In genomic region chr3:172311217-172311616, GRCh38 we compare ENCODE assay signal across 24 cellular contexts.
"Had no signal": no experiment of that assay in that cellular context is flagged by ENCODE, and none has a peak within 500 bp of the region (broad histone marks: within the 10 kb centered on the region; RNA-seq: fewer than 3 reads in every experiment).

No MANE protein-coding gene starts in this region.

- H3K27ac Mint-ChIP-seq: activated CD4-positive, alpha-beta T cell treated with anti-CD3 and anti-CD28 coated beads, Interleukin-2, amount 10 ng/mL, durations not matched to agents 7 days and 5 days; activated CD8-positive, alpha-beta memory T cell treated with anti-CD3 and anti-CD28 coated beads, Interleukin-2, amount 10 ng/mL, durations not matched to agents 7 days and 5 days; activated CD8-positive, alpha-beta T cell treated with anti-CD3 and anti-CD28 coated beads for 36 hours; activated T-helper 1 cell treated with anti-CD3 and anti-CD28 coated beads, Interleukin-12 subunit alpha, Interleukin-12 subunit beta, Interleukin-2, Interleukin-4 antibody, amounts not matched to agents 30 ng/mL and 10 ng/mL and 1 ng/mL, durations not matched to agents 14 hours and 24 hours and 36 hours; naive thymus-derived CD4-positive, alpha-beta T cell; stimulated activated naive CD8-positive, alpha-beta T cell treated with anti-CD3 and anti-CD28 coated beads, Interleukin-15, Interleukin-2, amounts not matched to agents 100 ng/mL and 50 ng/mL, for 24 hours had no signal

- ATAC-seq: activated CD8-positive, alpha-beta memory T cell treated with anti-CD3 and anti-CD28 coated beads, Interleukin-2, amount 10 ng/mL, durations not matched to agents 7 days and 5 days; activated CD8-positive, alpha-beta T cell treated with anti-CD3 and anti-CD28 coated beads for 36 hours; esophagus mucosa; gastroesophageal sphincter; left lobe of liver; naive thymus-derived CD4-positive, alpha-beta T cell had no signal

- FAIRE-seq: colon, endothelial cell of umbilical vein, keratinocyte had no signal

- H3K4me3 Mint-ChIP-seq: activated CD4-positive, alpha-beta T cell treated with anti-CD3 and anti-CD28 coated beads, Interleukin-2, amount 10 ng/mL, durations not matched to agents 7 days and 5 days; activated CD8-positive, alpha-beta memory T cell treated with anti-CD3 and anti-CD28 coated beads, Interleukin-2, amount 10 ng/mL, durations not matched to agents 7 days and 5 days; activated CD8-positive, alpha-beta T cell treated with anti-CD3 and anti-CD28 coated beads for 36 hours; activated T-helper 1 cell treated with anti-CD3 and anti-CD28 coated beads, Interleukin-12 subunit alpha, Interleukin-12 subunit beta, Interleukin-2, Interleukin-4 antibody, amounts not matched to agents 30 ng/mL and 10 ng/mL and 1 ng/mL, durations not matched to agents 14 hours and 24 hours and 36 hours; brain; naive thymus-derived CD4-positive, alpha-beta T cell; stimulated activated naive CD8-positive, alpha-beta T cell treated with anti-CD3 and anti-CD28 coated beads, Interleukin-15, Interleukin-2, amounts not matched to agents 100 ng/mL and 50 ng/mL, for 24 hours had no signal

- H3K27me3 Mint-ChIP-seq: activated CD4-positive, alpha-beta T cell treated with anti-CD3 and anti-CD28 coated beads, Interleukin-2, amount 10 ng/mL, durations not matched to agents 7 days and 5 days; activated CD8-positive, alpha-beta memory T cell treated with anti-CD3 and anti-CD28 coated beads, Interleukin-2, amount 10 ng/mL, durations not matched to agents 7 days and 5 days; activated CD8-positive, alpha-beta T cell treated with anti-CD3 and anti-CD28 coated beads for 36 hours; brain; naive thymus-derived CD4-positive, alpha-beta T cell; stimulated activated naive CD8-positive, alpha-beta T cell treated with anti-CD3 and anti-CD28 coated beads, Interleukin-15, Interleukin-2, amounts not matched to agents 100 ng/mL and 50 ng/mL, for 24 hours had no signal

- H3K27ac ChIP-seq: suprapubic skin, VCaP had no signal

- H3K9me3 ChIP-seq: gastroesophageal sphincter, suprapubic skin, tibial nerve had no signal

- H3K27me3 ChIP-seq: gastroesophageal sphincter, suprapubic skin, tibial nerve had no signal

- DNase-seq: activated CD4-positive, alpha-beta T cell treated with anti-CD3 and anti-CD28 coated beads, Interleukin-2, amount 10 ng/mL, durations not matched to agents 7 days and 5 days; activated CD4-positive, CD25-positive, alpha-beta regulatory T cell treated with anti-CD3 and anti-CD28 coated beads, Interleukin-2, amount 50 U/mL, for 72 hours; activated CD8-positive, alpha-beta memory T cell treated with anti-CD3 and anti-CD28 coated beads, Interleukin-2, amount 10 ng/mL, durations not matched to agents 7 days and 5 days; activated CD8-positive, alpha-beta T cell treated with anti-CD3 and anti-CD28 coated beads for 36 hours; activated gamma-delta T cell; activated naive CD4-positive, alpha-beta T cell treated with anti-CD3 and anti-CD28 coated beads, Interleukin-2, amount 50 U/mL, for 16 hours; anterior cingulate cortex; central memory CD4-positive, alpha-beta T cell; effector memory CD4-positive, alpha-beta T cell; naive thymus-derived CD4-positive, alpha-beta T cell; stimulated activated CD4-positive, alpha-beta T cell treated with anti-CD3 and anti-CD28 coated beads, Interleukin-1b, Interleukin-23, amount 100 ng/mL, for 48 hours had no signal

- H3K4me3 ChIP-seq: gastroesophageal sphincter, lung, suprapubic skin, tibial nerve had no signal

- H3K4me1 Mint-ChIP-seq: activated CD8-positive, alpha-beta memory T cell treated with anti-CD3 and anti-CD28 coated beads, Interleukin-2, amount 10 ng/mL, durations not matched to agents 7 days and 5 days had no signal

- H3K9me3 Mint-ChIP-seq: activated CD4-positive, alpha-beta T cell treated with anti-CD3 and anti-CD28 coated beads, Interleukin-2, amount 10 ng/mL, durations not matched to agents 7 days and 5 days; activated CD8-positive, alpha-beta T cell treated with anti-CD3 and anti-CD28 coated beads for 36 hours; activated T-helper 1 cell treated with anti-CD3 and anti-CD28 coated beads, Interleukin-12 subunit alpha, Interleukin-12 subunit beta, Interleukin-2, Interleukin-4 antibody, amounts not matched to agents 30 ng/mL and 10 ng/mL and 1 ng/mL, durations not matched to agents 14 hours and 24 hours and 36 hours; brain; naive thymus-derived CD4-positive, alpha-beta T cell; stimulated activated naive CD8-positive, alpha-beta T cell treated with anti-CD3 and anti-CD28 coated beads, Interleukin-15, Interleukin-2, amounts not matched to agents 100 ng/mL and 50 ng/mL, for 24 hours had no signal
